In genomic region chr7:22662490-22663145, GRCh38 we compare ENCODE assay signal across 1 cellular context.
TF ChIP-seq lines count a peak whose summit lies in the region.

No MANE protein-coding gene starts in this region.

TF ChIP-seq in SK-N-SH, 30 proteins besides CTCF, POLR2A, EP300 and RAD21 (continued from another document):
- TF ChIP-seq, protein P1, sequence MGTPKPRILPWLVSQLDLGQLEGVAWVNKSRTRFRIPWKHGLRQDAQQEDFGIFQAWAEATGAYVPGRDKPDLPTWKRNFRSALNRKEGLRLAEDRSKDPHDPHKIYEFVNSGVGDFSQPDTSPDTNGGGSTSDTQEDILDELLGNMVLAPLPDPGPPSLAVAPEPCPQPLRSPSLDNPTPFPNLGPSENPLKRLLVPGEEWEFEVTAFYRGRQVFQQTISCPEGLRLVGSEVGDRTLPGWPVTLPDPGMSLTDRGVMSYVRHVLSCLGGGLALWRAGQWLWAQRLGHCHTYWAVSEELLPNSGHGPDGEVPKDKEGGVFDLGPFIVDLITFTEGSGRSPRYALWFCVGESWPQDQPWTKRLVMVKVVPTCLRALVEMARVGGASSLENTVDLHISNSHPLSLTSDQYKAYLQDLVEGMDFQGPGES (IDR thresholded peaks at IDR 0.05; ENCODE audit: low read depth, low read length): no peak
- TF ChIP-seq RFX5 (IDR thresholded peaks at IDR 0.05; ENCODE audit: low read length): no peak
- no peak for TF ChIP-seq RCOR1 (IDR thresholded peaks at IDR 0.05; ENCODE audit: low read length)
- TF ChIP-seq NRF1 (IDR thresholded peaks at IDR 0.05; ENCODE audit: low read depth, low read length): no peak
- no peak for TF ChIP-seq MXI1 (IDR thresholded peaks at IDR 0.05; ENCODE audit: low read depth, low read length)
- TF ChIP-seq USF2 (IDR thresholded peaks at IDR 0.05; ENCODE audit: borderline replicate concordance, low read depth, low read length): no peak
- no peak for TF ChIP-seq GATA2 (CRISPR knock-in tag; IDR thresholded peaks at IDR 0.05)
